11 cellular contexts compared by ENCODE assay signal in the genomic region with DNA sequence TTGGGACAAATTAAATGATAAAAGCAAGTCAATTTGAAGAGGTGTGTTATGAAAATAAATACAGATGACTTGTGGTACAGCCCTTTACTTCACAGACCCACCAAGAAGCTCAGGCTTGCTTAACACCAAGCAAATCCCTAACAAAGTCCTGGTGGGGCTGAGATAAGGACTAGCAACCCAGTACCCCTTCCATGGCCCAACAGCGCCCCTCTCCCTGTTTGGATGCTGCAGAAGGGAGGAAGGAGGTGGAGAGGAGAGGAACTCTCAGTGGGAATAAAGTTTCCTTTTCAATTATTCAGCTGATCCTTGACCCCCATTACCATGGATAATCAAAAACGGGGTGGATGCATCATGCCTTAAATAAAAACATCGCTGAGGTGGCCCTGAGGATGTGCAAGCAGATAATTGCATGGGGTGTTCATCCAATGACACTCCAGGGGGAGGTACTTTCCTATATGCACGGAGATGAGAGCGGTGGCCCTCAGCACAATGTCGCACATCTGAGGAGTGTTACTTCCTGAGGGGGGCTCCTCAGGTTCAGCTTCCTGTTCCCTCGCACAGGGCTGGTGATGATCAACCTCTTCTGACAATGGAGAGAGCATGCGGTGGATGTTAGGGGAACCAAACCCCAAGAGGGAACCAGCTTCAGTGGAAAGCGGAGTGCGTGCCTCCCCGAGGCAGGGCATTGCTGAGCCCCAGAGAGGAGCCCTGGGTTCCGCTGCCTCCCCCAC. TPM values are rescaled to one million over a fixed set of nuclear protein-coding genes. Genes with fewer than 3 reads are reported as not detected.
DNase-seq lines count a peak whose midpoint lies in the region; ATAC-seq and TF ChIP-seq lines count a peak whose summit lies in the region.
"Had no signal": no experiment of that assay in that cellular context is flagged by ENCODE, and none has a peak within 500 bp of the region (broad histone marks: within the 10 kb centered on the region; RNA-seq: fewer than 3 reads in every experiment).

No MANE protein-coding gene starts in this region.

- H3K9me3 ChIP-seq in CD4-positive, alpha-beta T cell (ENCODE audit: control insufficient read depth, low read length) = no peaks in the 10 kb centered on the region
- H3K9me3 ChIP-seq in neural progenitor cell (ENCODE audit: low read depth) = no peaks in the 10 kb centered on the region

- no peaks in the 10 kb centered on the region for H4K20me1 ChIP-seq in neural progenitor cell (ENCODE audit: low read depth)

- peaks cover 38% of the 10 kb centered on the region for H3K36me3 Mint-ChIP-seq in CD4-positive, alpha-beta T cell (ENCODE audit: low read depth)
- H3K36me3 Mint-ChIP-seq in T-cell (peaks cover 16% of the 10 kb centered on the region), neural progenitor cell (no peaks in the 10 kb centered on the region)
- H3K36me3 Mint-ChIP-seq: CD14-positive monocyte had no signal

- no peaks in the 10 kb centered on the region for H3F3A ChIP-seq in neural progenitor cell (ENCODE audit: low read depth)

- peak; percentile 47 to 84 (median 62) for DNase-seq in CD4-positive, alpha-beta T cell
- peak; percentile 44 to 92 (median 83) for DNase-seq in T-cell
- DNase-seq in activated gamma-delta T cell treated with Interleukin-2 at 50 U/mL for 16 hours = peak; percentile 77
- peak; percentile 38 for DNase-seq in neural progenitor cell (ENCODE audit: low spot score)
- DNase-seq in NCI-H1436 (lab: John Stamatoyannopoulos, UW) = no peak
- DNase-seq in NCI-H774 (lab: John Stamatoyannopoulos, UW) = no peak
- no peak for DNase-seq in hippocampal formation (lab: John Stamatoyannopoulos, UW)
- DNase-seq: NCI-H1436 treated with DMSO at 0.1 percent for 48 hours had no signal

- H3K4me1 Mint-ChIP-seq in CD4-positive, alpha-beta T cell (ENCODE audit: low read depth) = peaks cover 98% of the 10 kb centered on the region
- peaks cover 85 to 91% (median 90%) of the 10 kb centered on the region in 3 donors for H3K4me1 Mint-ChIP-seq in T-cell
- peaks cover 11% of the 10 kb centered on the region for H3K4me1 Mint-ChIP-seq in neural progenitor cell

- H3K9ac ChIP-seq in neural progenitor cell = no peak overlapping the region

- peak overlapping the region; percentile 89 for H3K4me3 Mint-ChIP-seq in CD4-positive, alpha-beta T cell
- H3K4me3 Mint-ChIP-seq in T-cell = peak overlapping the region; percentile 82 to 89 (median 87)
- no peak overlapping the region for H3K4me3 Mint-ChIP-seq in neural progenitor cell

- CTCF ChIA-PET in CD4-positive, alpha-beta T cell (lab: Charles Lee) = interaction anchor here (0.7 to 2.9 kb wide), 11 partner anchors 9 to 71 kb away, joined by 3 to 18 read pairs (median 7); no protein-coding TSS in a partner anchor
- CTCF ChIA-PET in T-cell (lab: Charles Lee) = interaction anchor here (1.1 to 1.4 kb wide), 10 partner anchors 8 to 71 kb away, joined by 3 to 10 read pairs (median 4); no protein-coding TSS in a partner anchor

- peak overlapping the region; percentile 95 for H3K27ac Mint-ChIP-seq in CD4-positive, alpha-beta T cell
- H3K27ac Mint-ChIP-seq in T-cell = peak overlapping the region; percentile 99
- H3K27ac Mint-ChIP-seq in neural progenitor cell = peak overlapping the region; percentile 73

- H3K9me3 Mint-ChIP-seq in CD4-positive, alpha-beta T cell = no peaks in the 10 kb centered on the region
- no peaks in the 10 kb centered on the region for H3K9me3 Mint-ChIP-seq in T-cell
- peaks cover 2% of the 10 kb centered on the region for H3K9me3 Mint-ChIP-seq in neural progenitor cell

- H3K27me3 Mint-ChIP-seq in CD4-positive, alpha-beta T cell = no peaks in the 10 kb centered on the region
- H3K27me3 Mint-ChIP-seq in T-cell = no peaks in the 10 kb centered on the region
- H3K27me3 Mint-ChIP-seq in neural progenitor cell (ENCODE audit: insufficient read depth, low read depth) = peaks cover 9% of the 10 kb centered on the region

- peaks cover 14% of the 10 kb centered on the region for H3K4me1 ChIP-seq in neural progenitor cell

- intact Hi-C loops in CD4-positive, alpha-beta T cell (cut with DNase I, micrococcal nuclease) = loop anchor here (1.0 to 5.0 kb wide), 3 partner anchors 9 to 48 kb away; no protein-coding TSS in a partner anchor

- POLR2A ChIA-PET in CD4-positive, alpha-beta T cell (lab: Charles Lee) = interaction anchor here (0.6 to 3.9 kb wide), 16 partner anchors 9 to 295 kb away, joined by 3 to 54 read pairs (median 4); a partner anchor contains a TSS
- POLR2A ChIA-PET in T-cell (lab: Charles Lee) = interaction anchor here (0.6 to 3.1 kb wide), 15 partner anchors 9 to 1539 kb away, joined by 3 to 29 read pairs (median 4); a partner anchor contains a TSS

- ATAC-seq in CD4-positive, alpha-beta T cell (ENCODE audit: poor library complexity) = peak; percentile 81
- ATAC-seq in T-cell (replicated peaks in 1 of 4) (peak; percentile 81 to 90 (median 85)), HG02623 (IDR thresholded peaks at IDR 0.05; ENCODE audit: unreplicated experiment) (no peak)

- H3K79me2 ChIP-seq in neural progenitor cell (ENCODE audit: low read depth) = no peaks in the 10 kb centered on the region

- H3K36me3 ChIP-seq in neural progenitor cell = no peaks in the 10 kb centered on the region

- H3K27me3 ChIP-seq in CD4-positive, alpha-beta T cell (ENCODE audit: control insufficient read depth, insufficient read depth, low read length) = no peaks in the 10 kb centered on the region
- H3K27me3 ChIP-seq in neural progenitor cell = no peaks in the 10 kb centered on the region

- peak overlapping the region; percentile 94 for H3K27ac ChIP-seq in CD4-positive, alpha-beta T cell (ENCODE audit: low read depth, low read length)
- no peak overlapping the region for H3K27ac ChIP-seq in neural progenitor cell
- H3K27ac ChIP-seq: VCaP had no signal

- H3K4me3 ChIP-seq in neural progenitor cell = no peak overlapping the region

- H2AFZ ChIP-seq in neural progenitor cell (replicated peaks) = no peak overlapping the region

- TF ChIP-seq CTCF in CD4-positive, alpha-beta T cell (IDR thresholded peaks at IDR 0.05) = no peak
- TF ChIP-seq CTCF in neural progenitor cell (IDR thresholded peaks at IDR 0.05) = peak; percentile 34

- no peak overlapping the region for H3K4me2 ChIP-seq in neural progenitor cell

RNA-seq across cellular contexts. Expression of a gene that starts 4.4 kb away (rescaled TPM):
- total RNA-seq in CD4-positive, alpha-beta T cell = 10 to 100 TPM; 24.9 to 25.9 TPM
- 10 to 100 TPM; 23.1 to 48.0 (median 29.7) TPM for total RNA-seq in T-cell
- total RNA-seq in neural progenitor cell (ENCODE audit: low replicate concordance) = not detected in 2 replicates

Comparison
In these comparisons a context has a peak if more than half of its experiments do, and no peak if none do; other contexts are left out.
1. DNase-seq: peak in CD4-positive, alpha-beta T cell (10 of 10), T-cell (34 of 34), activated gamma-delta T cell treated with Interleukin-2 at 50 U/mL for 16 hours (single experiment) and neural progenitor cell (single experiment); none in NCI-H1436 (single experiment), NCI-H774 (single experiment) and hippocampal formation (0 of 2).
2. RNA of a gene that starts 4.4 kb away (total RNA-seq): 23.1 to 48.0 TPM in T-cell and 24.9 to 25.9 TPM in CD4-positive, alpha-beta T cell; not detected in neural progenitor cell; every median in the first group is over 10 times any median in the second.
3. Peak in every context shown above with its lines, with median percentiles within 50 percentile points of each other: H3K27ac Mint-ChIP-seq.